Comparison of ENCODE assay signal across 8 cellular contexts in the genomic region with DNA sequence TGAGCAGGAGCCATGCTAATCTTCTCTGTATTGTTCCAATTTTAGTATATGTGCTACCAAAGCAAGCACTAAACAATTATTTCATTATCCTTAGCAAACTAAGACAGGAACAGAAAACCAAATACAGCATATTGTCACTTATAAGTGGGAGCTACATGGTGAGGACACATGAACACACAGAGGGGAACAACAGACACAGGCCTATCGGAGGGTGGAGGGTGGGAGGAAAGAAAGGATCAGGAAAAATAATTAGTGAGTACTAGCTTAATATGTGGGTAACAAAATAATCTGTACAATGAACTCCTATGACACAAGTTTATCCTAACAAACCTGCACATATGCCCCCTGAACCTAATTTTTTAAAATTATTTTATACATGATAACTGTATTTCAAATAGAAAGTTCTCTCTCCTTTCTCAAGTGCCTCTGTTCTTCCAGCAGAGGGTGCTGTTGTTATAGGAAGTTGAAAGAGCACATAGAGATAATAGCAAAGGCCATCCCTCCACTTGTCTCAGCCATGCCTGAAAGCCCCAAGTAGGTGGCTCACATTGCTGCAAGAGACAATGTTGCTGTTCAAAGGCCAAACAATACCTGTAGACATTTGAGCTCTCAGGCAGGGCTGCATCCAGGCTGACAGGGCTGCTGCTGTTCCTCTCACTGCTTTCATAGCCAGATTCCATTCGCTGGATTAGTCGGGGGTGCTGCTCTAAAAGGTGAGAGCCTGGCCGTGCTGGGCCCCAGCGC. TPM values are rescaled to one million over a fixed set of nuclear protein-coding genes. Genes with fewer than 3 reads are reported as not detected.
A peak's percentile ranks its signal among the peaks of the same experiment; 100 is the strongest.
DNase-seq lines count a peak whose midpoint lies in the region; ATAC-seq and TF ChIP-seq lines count a peak whose summit lies in the region.

No MANE protein-coding gene starts in this region.

- POLR2A ChIA-PET in PC-3 (lab: Charles Lee; ENCODE audit: unreplicated experiment): no interaction called here

- no peaks in the 10 kb centered on the region for H3K4me1 ChIP-seq in KMS-11 (ENCODE audit: low read depth, poor library complexity, severe bottlenecking)
- H3K4me1 ChIP-seq in PC-3 (ENCODE audit: insufficient read depth, low read length): no peaks in the 10 kb centered on the region
- H3K4me1 ChIP-seq in fibroblast of lung (ENCODE audit: control insufficient read depth, extremely low read depth, insufficient read depth, low read length): no peaks in the 10 kb centered on the region
- peaks cover 11 to 16% of the 10 kb centered on the region in 2 donors for H3K4me1 ChIP-seq in thyroid gland

- no peaks in the 10 kb centered on the region for H3K4me1 Mint-ChIP-seq in activated T-cell treated with anti-CD3 and anti-CD28 coated beads, Interleukin-2, amount 50 U/mL, for 4 hours (ENCODE audit: low read depth)
- H3K4me1 Mint-ChIP-seq in nephron progenitor cell: no peaks in the 10 kb centered on the region

- no peak overlapping the region for H3K27ac Mint-ChIP-seq in nephron progenitor cell

- intact Hi-C loops in PC-3 (cut with micrococcal nuclease): loop anchor here (1.0 kb wide), 4 partner anchors 63 to 215 kb away; a partner anchor contains a TSS
- intact Hi-C loops in thyroid gland (cut with DNase I): no loop called here

- H3K9me2 ChIP-seq in PC-3 (replicated peaks; ENCODE audit: low read length): no peaks in the 10 kb centered on the region

- H3K4me3 Mint-ChIP-seq in activated T-cell treated with anti-CD3 and anti-CD28 coated beads, Interleukin-2, amount 50 U/mL, for 4 hours: no peak overlapping the region
- H3K4me3 Mint-ChIP-seq in nephron progenitor cell: no peak overlapping the region

- no peaks in the 10 kb centered on the region for H3K79me2 ChIP-seq in KMS-11 (ENCODE audit: insufficient read depth, low read depth)
- no peaks in the 10 kb centered on the region for H3K79me2 ChIP-seq in PC-3 (ENCODE audit: low read length)
- no peaks in the 10 kb centered on the region for H3K79me2 ChIP-seq in fibroblast of lung (ENCODE audit: control insufficient read depth, insufficient read depth, low read length)

- no peaks in the 10 kb centered on the region for H3K27me3 Mint-ChIP-seq in activated T-cell treated with anti-CD3 and anti-CD28 coated beads, Interleukin-2, amount 50 U/mL, for 4 hours (ENCODE audit: low read depth)
- no peaks in the 10 kb centered on the region for H3K27me3 Mint-ChIP-seq in nephron progenitor cell (ENCODE audit: low read depth, poor library complexity)

- H3K27ac ChIP-seq in KMS-11 (no peak overlapping the region), PC-3 (ENCODE audit: low read length) (no peak overlapping the region), fibroblast of lung (ENCODE audit: insufficient read depth, low read length) (no peak overlapping the region), thyroid gland (no peak overlapping the region)

- WGBS in thyroid gland, 2 donors: 85 to 100% methylated on average over 3 to 5 of the region's 5 CpGs

- H2AFZ ChIP-seq in KMS-11 (ENCODE audit: low read depth) (no peak overlapping the region), PC-3 (ENCODE audit: low read length) (no peak overlapping the region), fibroblast of lung (ENCODE audit: low read length) (no peak overlapping the region)

- no TSS peak for BruUV-seq in PC-3 (replicated peaks; lab: Mats Ljungman, UMichigan)

- H3K9ac ChIP-seq in KMS-11: no peak overlapping the region
- H3K9ac ChIP-seq in PC-3 (ENCODE audit: low read length): no peak overlapping the region
- H3K9ac ChIP-seq in fibroblast of lung (ENCODE audit: insufficient read depth, low read length): no peak overlapping the region

- ATAC-seq in PC-3: peak; percentile 97
- ATAC-seq in activated T-cell treated with anti-CD3 and anti-CD28 coated beads, Interleukin-2, amount 50 U/mL, for 4 hours: peak; percentile 77 to 78
- no peak for ATAC-seq in HG03039 (IDR thresholded peaks at IDR 0.05; ENCODE audit: unreplicated experiment)

- H3K4me2 ChIP-seq in KMS-11: no peak overlapping the region
- no peak overlapping the region for H3K4me2 ChIP-seq in PC-3 (ENCODE audit: low read length)
- H3K4me2 ChIP-seq in fibroblast of lung (ENCODE audit: extremely low read depth, insufficient read depth, low read length): no peak overlapping the region

- H3K9me3 ChIP-seq in PC-3 (ENCODE audit: low read length): no peaks in the 10 kb centered on the region
- no peaks in the 10 kb centered on the region for H3K9me3 ChIP-seq in fibroblast of lung (ENCODE audit: control insufficient read depth, insufficient read depth, low read depth, low read length)
- no peaks in the 10 kb centered on the region for H3K9me3 ChIP-seq in thyroid gland

- CTCF ChIA-PET in PC-3 (lab: Charles Lee): interaction anchor here (0.6 to 3.0 kb wide), 9 partner anchors 37 to 115 kb away, joined by 3 to 39 read pairs (median 4); a partner anchor contains a TSS

- H3K4me3 ChIP-seq in KMS-11 (IDR thresholded peaks at IDR 0.05; ENCODE audit: insufficient read depth, low read depth, low read length) (no peak overlapping the region), PC-3 (ENCODE audit: low read length) (no peak overlapping the region), fibroblast of lung (replicated peaks in 1 of 4; ENCODE audit: control extremely low read depth in 1 of 4, insufficient read depth in 1 of 4, low read depth in 3 of 4, low read length in 4 of 4) (no peak overlapping the region), thyroid gland (replicated peaks in 1 of 3) (no peak overlapping the region)

- DNase-seq in GM04504 (ENCODE audit: low read depth) (peak; percentile 55), PC-3 (peak; percentile 99), fibroblast of lung (ENCODE audit: low read depth in 2 of 2) (peak; percentile 70 to 88), nephron progenitor cell (peak; percentile 39), thyroid gland (peak; percentile 44 to 49)
- DNase-seq in activated T-cell treated with anti-CD3 and anti-CD28 coated beads, Interleukin-2, amount 50 U/mL, for 4 hours: peak; percentile 30

- peak; percentile 82 for TF ChIP-seq CTCF in KMS-11 (conservative IDR thresholded peaks at IDR 0.05; ENCODE audit: low read depth, low read length)
- peak; percentile 100 for TF ChIP-seq CTCF in PC-3 (conservative IDR thresholded peaks at IDR 0.05; ENCODE audit: low read depth, low read length)
- TF ChIP-seq CTCF in fibroblast of lung (conservative IDR thresholded peaks at IDR 0.05 in 1 of 2, IDR thresholded peaks at IDR 0.05 in 1 of 2; ENCODE audit: low read depth in 1 of 2, low read length in 2 of 2): peak; percentile 74 to 80
- TF ChIP-seq CTCF in nephron progenitor cell (IDR thresholded peaks at IDR 0.05): peak; percentile 84
- peak; percentile 51 to 82 (median 73) for TF ChIP-seq CTCF in thyroid gland (IDR thresholded peaks at IDR 0.05)

- H4K20me1 ChIP-seq in KMS-11 (ENCODE audit: insufficient read depth) (no peaks in the 10 kb centered on the region), PC-3 (ENCODE audit: low read length) (no peaks in the 10 kb centered on the region), fibroblast of lung (ENCODE audit: control insufficient read depth, extremely low read depth, insufficient read depth, low read length) (no peaks in the 10 kb centered on the region)

- H3K9me3 Mint-ChIP-seq in activated T-cell treated with anti-CD3 and anti-CD28 coated beads, Interleukin-2, amount 50 U/mL, for 4 hours: no peaks in the 10 kb centered on the region
- H3K9me3 Mint-ChIP-seq in nephron progenitor cell: no peaks in the 10 kb centered on the region

- TF ChIP-seq POLR2A in thyroid gland (IDR thresholded peaks at IDR 0.05): peak in 1 of 2 donors; percentile 9

- H3K36me3 Mint-ChIP-seq in activated T-cell treated with anti-CD3 and anti-CD28 coated beads, Interleukin-2, amount 50 U/mL, for 4 hours (ENCODE audit: insufficient read depth): peaks cover 6% of the 10 kb centered on the region
- H3K36me3 Mint-ChIP-seq in nephron progenitor cell (ENCODE audit: low read depth): peaks cover 35% of the 10 kb centered on the region

- H3F3A ChIP-seq in PC-3 (ENCODE audit: low read length, unreplicated experiment): no peaks in the 10 kb centered on the region

- H3K27me3 ChIP-seq in KMS-11 (ENCODE audit: insufficient read depth, low read depth) (no peaks in the 10 kb centered on the region), PC-3 (ENCODE audit: low read length) (no peaks in the 10 kb centered on the region), fibroblast of lung (ENCODE audit: control insufficient read depth, insufficient read depth, low read length) (no peaks in the 10 kb centered on the region), thyroid gland (no peaks in the 10 kb centered on the region)

- H3K36me3 ChIP-seq in KMS-11 (ENCODE audit: insufficient read depth): no peaks in the 10 kb centered on the region
- peaks cover 9% of the 10 kb centered on the region for H3K36me3 ChIP-seq in PC-3 (ENCODE audit: low read depth, low read length)
- no peaks in the 10 kb centered on the region for H3K36me3 ChIP-seq in fibroblast of lung (ENCODE audit: control insufficient read depth, insufficient read depth, low read length)
- peaks cover 36 to 41% of the 10 kb centered on the region in 2 donors for H3K36me3 ChIP-seq in thyroid gland

RNA-seq across cellular contexts. Expression of a gene that starts 33.4 kb away (rescaled TPM):
- total RNA-seq in PC-3 (2014; rRNA removed): 43.8 and 66.5 TPM in 2 replicates
- 10 to 100 TPM; 35.0 to 38.0 (median 37.6) TPM for total RNA-seq in activated T-cell treated with anti-CD3 and anti-CD28 coated beads, Interleukin-2, amount 50 U/mL, for 4 hours
- 21.3 and 27.1 TPM in 2 replicates for total RNA-seq in fibroblast of lung
- polyA plus RNA-seq in fibroblast of lung: 34.1 and 38.8 TPM in 2 replicates
- 45.6 and 54.6 TPM in 2 replicates for polyA plus RNA-seq in fibroblast of lung (2012)
- polyA minus RNA-seq in fibroblast of lung (ENCODE audit: low replicate concordance): 4.7 and 16.5 TPM in 2 replicates
- 10 to 100 TPM; 36.4 to 45.2 (median 41.1) TPM for total RNA-seq in thyroid gland

Comparison
In these comparisons a context has a peak if more than half of its experiments do, and no peak if none do; other contexts are left out.
1. DNase-seq: peak in every context shown above with its lines; median percentile 99 in PC-3; 79 in fibroblast of lung; 55 in GM04504; 46 in thyroid gland; 39 in nephron progenitor cell; 30 in activated T-cell treated with anti-CD3 and anti-CD28 coated beads, Interleukin-2, amount 50 U/mL, for 4 hours.